Comparison of ENCODE assay signal across 24 cellular contexts in the genomic region with DNA sequence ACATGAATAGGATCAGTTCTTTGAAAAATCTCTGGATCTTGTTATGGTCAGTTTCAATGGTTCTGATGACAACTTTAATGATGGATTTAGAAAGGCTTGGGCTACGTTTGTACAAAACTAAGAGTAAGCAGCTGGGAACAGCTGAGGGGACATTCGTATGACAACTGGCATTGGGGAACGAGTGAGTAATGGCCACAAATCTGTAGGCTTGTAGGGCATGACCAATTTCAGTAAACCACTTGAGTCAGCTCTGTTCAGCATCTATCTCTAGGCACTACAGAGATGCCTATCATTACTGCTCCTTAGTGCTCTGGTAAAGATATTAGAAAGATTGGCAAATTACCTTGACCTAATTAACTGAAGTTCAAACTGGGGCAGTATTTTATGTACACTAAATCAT.
"Had no signal": no experiment of that assay in that cellular context is flagged by ENCODE, and none has a peak within 500 bp of the region (broad histone marks: within the 10 kb centered on the region; RNA-seq: fewer than 3 reads in every experiment).

No MANE protein-coding gene starts in this region.

- H3K4me3 ChIP-seq: breast epithelium, gastroesophageal sphincter, psoas muscle, sigmoid colon, suprapubic skin, tibial artery had no signal

- H3K79me2 ChIP-seq: parathyroid adenoma had no signal

- H3K9me3 ChIP-seq: breast epithelium, gastroesophageal sphincter, psoas muscle, sigmoid colon, suprapubic skin, tibial artery had no signal

- H3K4me1 ChIP-seq: breast epithelium, gastroesophageal sphincter, parathyroid adenoma, psoas muscle, suprapubic skin, tibial artery had no signal

- H3K36me3 Mint-ChIP-seq: naive thymus-derived CD8-positive, alpha-beta T cell had no signal

- ATAC-seq: activated T-helper 17 cell treated with anti-CD3 and anti-CD28 coated beads, Interleukin-2, amount 50 U/mL, for 72 hours; gastroesophageal sphincter; left cardiac atrium; left ventricle myocardium superior; naive thymus-derived CD8-positive, alpha-beta T cell; psoas muscle had no signal

- H3K9me3 Mint-ChIP-seq: activated CD4-positive, alpha-beta T cell treated with anti-CD3 and anti-CD28 coated beads, Interleukin-2, amount 10 ng/mL, durations not matched to agents 24 days and 14 days; neural crest cell had no signal

- H3K9ac ChIP-seq: parathyroid adenoma had no signal

- H3K27me3 ChIP-seq: breast epithelium, gastroesophageal sphincter, sigmoid colon, suprapubic skin, tibial artery had no signal

- H3K36me3 ChIP-seq: breast epithelium, gastroesophageal sphincter, sigmoid colon, suprapubic skin, tibial artery had no signal

- H3K27ac ChIP-seq: breast epithelium, gastroesophageal sphincter, parathyroid adenoma, psoas muscle, sigmoid colon, suprapubic skin, tibial artery, VCaP had no signal

- DNase-seq: activated CD4-positive, alpha-beta memory T cell treated with anti-CD3 and anti-CD28 coated beads, Interleukin-2, amount 10 ng/mL, durations not matched to agents 7 days and 5 days; activated CD4-positive, alpha-beta T cell treated with anti-CD3 and anti-CD28 coated beads, Interleukin-2, amount 10 ng/mL, durations not matched to agents 24 days and 14 days; activated CD8-positive, alpha-beta memory T cell treated with anti-CD3 and anti-CD28 coated beads, Interleukin-2, amount 50 U/mL, for 48 hours; activated gamma-delta T cell treated with Interleukin-2 at 50 U/mL for 16 hours; activated naive CD4-positive, alpha-beta T cell treated with anti-CD3 and anti-CD28 coated beads, Interleukin-2, amount 50 U/mL, for 16 hours; activated T-cell treated with anti-CD3 and anti-CD28 coated beads, Interleukin-2, amount 50 U/mL, for 24 hours; central memory CD4-positive, alpha-beta T cell; head of caudate nucleus; hippocampal formation; left cardiac atrium; left ventricle myocardium superior; naive thymus-derived CD8-positive, alpha-beta T cell; nucleus accumbens; psoas muscle; sigmoid colon; stimulated activated naive CD4-positive, alpha-beta T cell; tibial artery had no signal

- H2AFZ ChIP-seq: parathyroid adenoma had no signal

- H3K27ac Mint-ChIP-seq: activated CD4-positive, alpha-beta memory T cell treated with anti-CD3 and anti-CD28 coated beads, Interleukin-2, amount 10 ng/mL, durations not matched to agents 7 days and 5 days; activated CD4-positive, alpha-beta T cell treated with anti-CD3 and anti-CD28 coated beads, Interleukin-2, amount 10 ng/mL, durations not matched to agents 24 days and 14 days; activated T-cell treated with anti-CD3 and anti-CD28 coated beads, Interleukin-2, amount 50 U/mL, for 24 hours; activated T-helper 17 cell treated with anti-CD3 and anti-CD28 coated beads, Interleukin-2, amount 50 U/mL, for 72 hours; naive thymus-derived CD8-positive, alpha-beta T cell had no signal

- H3K4me3 Mint-ChIP-seq: activated CD4-positive, alpha-beta memory T cell treated with anti-CD3 and anti-CD28 coated beads, Interleukin-2, amount 10 ng/mL, durations not matched to agents 7 days and 5 days; activated CD4-positive, alpha-beta T cell treated with anti-CD3 and anti-CD28 coated beads, Interleukin-2, amount 10 ng/mL, durations not matched to agents 24 days and 14 days; activated T-cell treated with anti-CD3 and anti-CD28 coated beads, Interleukin-2, amount 50 U/mL, for 24 hours; activated T-helper 17 cell treated with anti-CD3 and anti-CD28 coated beads, Interleukin-2, amount 50 U/mL, for 72 hours; naive thymus-derived CD8-positive, alpha-beta T cell; neural crest cell had no signal

- H3K27me3 Mint-ChIP-seq: activated CD4-positive, alpha-beta memory T cell treated with anti-CD3 and anti-CD28 coated beads, Interleukin-2, amount 10 ng/mL, durations not matched to agents 7 days and 5 days; activated CD4-positive, alpha-beta T cell treated with anti-CD3 and anti-CD28 coated beads, Interleukin-2, amount 10 ng/mL, durations not matched to agents 24 days and 14 days; activated T-cell treated with anti-CD3 and anti-CD28 coated beads, Interleukin-2, amount 50 U/mL, for 24 hours; activated T-helper 17 cell treated with anti-CD3 and anti-CD28 coated beads, Interleukin-2, amount 50 U/mL, for 72 hours; naive thymus-derived CD8-positive, alpha-beta T cell had no signal

- H3K4me1 Mint-ChIP-seq: activated CD4-positive, alpha-beta memory T cell treated with anti-CD3 and anti-CD28 coated beads, Interleukin-2, amount 10 ng/mL, durations not matched to agents 7 days and 5 days; activated CD4-positive, alpha-beta T cell treated with anti-CD3 and anti-CD28 coated beads, Interleukin-2, amount 10 ng/mL, durations not matched to agents 24 days and 14 days; activated T-helper 17 cell treated with anti-CD3 and anti-CD28 coated beads, Interleukin-2, amount 50 U/mL, for 72 hours; naive thymus-derived CD8-positive, alpha-beta T cell had no signal
